30 cellular contexts compared by ENCODE assay signal in genomic region chr6:100103194-100103593, GRCh38.
"Had no signal": no experiment of that assay in that cellular context is flagged by ENCODE, and none has a peak within 500 bp of the region (broad histone marks: within the 10 kb centered on the region; RNA-seq: fewer than 3 reads in every experiment).

No MANE protein-coding gene starts in this region.

- H3K27me3 ChIP-seq: body of pancreas had no signal

- DNase-seq: activated CD4-positive, alpha-beta memory T cell treated with anti-CD3 and anti-CD28 coated beads for 36 hours; activated CD4-positive, alpha-beta T cell treated with anti-CD3 and anti-CD28 coated beads for 36 hours; activated CD4-positive, alpha-beta T cell treated with anti-CD3 and anti-CD28 coated beads, Interleukin-2, amount 10 ng/mL, durations not matched to agents 24 days and 14 days; activated CD4-positive, CD25-positive, alpha-beta regulatory T cell; activated CD4-positive, CD25-positive, alpha-beta regulatory T cell treated with anti-CD3 and anti-CD28 coated beads, Interleukin-2, amount 50 U/mL, for 72 hours; activated CD8-positive, alpha-beta memory T cell treated with anti-CD3 and anti-CD28 coated beads, Interleukin-2, amount 10 ng/mL, durations not matched to agents 7 days and 5 days; activated CD8-positive, alpha-beta memory T cell treated with anti-CD3 and anti-CD28 coated beads, Interleukin-2, amount 50 U/mL, for 4 hours; activated CD8-positive, alpha-beta T cell treated with anti-CD3 and anti-CD28 coated beads, Interleukin-2, amount 10 ng/mL, durations not matched to agents 7 days and 5 days; activated effector memory CD4-positive, alpha-beta T cell treated with anti-CD3 and anti-CD28 coated beads, Interleukin-2, amount 50 U/mL, for 16 hours; activated naive CD4-positive, alpha-beta T cell treated with anti-CD3 and anti-CD28 coated beads for 36 hours; activated naive CD8-positive, alpha-beta T cell treated with anti-CD3 and anti-CD28 coated beads for 36 hours; activated naive CD8-positive, alpha-beta T cell treated with anti-CD3 and anti-CD28 coated beads, Interleukin-2, amount 50 U/mL, for 24 hours; activated T-cell treated with anti-CD3 and anti-CD28 coated beads, Interleukin-2, amount 50 U/mL, for 1 hour; activated T-cell treated with anti-CD3 and anti-CD28 coated beads, Interleukin-2, amount 50 U/mL, for 48 hours; adrenal gland; amygdala; aorta; body of pancreas; caudate nucleus; cortex of kidney; dermis blood vessel endothelial cell; effector CD4-positive, alpha-beta T cell; effector memory CD8-positive, alpha-beta T cell; erythroblast; foreskin keratinocyte; gastrocnemius medialis; glutamatergic neuron; heart left ventricle had no signal

- H3K36me3 ChIP-seq: adrenal gland, esophagus muscularis mucosa, gastrocnemius medialis, heart left ventricle had no signal

- FAIRE-seq: colon had no signal

- ATAC-seq: activated CD4-positive, alpha-beta T cell treated with anti-CD3 and anti-CD28 coated beads for 36 hours; activated CD8-positive, alpha-beta memory T cell treated with anti-CD3 and anti-CD28 coated beads, Interleukin-2, amount 10 ng/mL, durations not matched to agents 7 days and 5 days; activated CD8-positive, alpha-beta T cell treated with anti-CD3 and anti-CD28 coated beads, Interleukin-2, amount 10 ng/mL, durations not matched to agents 7 days and 5 days; activated naive CD8-positive, alpha-beta T cell treated with anti-CD3 and anti-CD28 coated beads, Interleukin-2, amount 50 U/mL, for 24 hours; body of pancreas; effector memory CD8-positive, alpha-beta T cell; foreskin keratinocyte; gastrocnemius medialis; heart left ventricle had no signal

- H3K9me3 ChIP-seq: adrenal gland, body of pancreas, esophagus muscularis mucosa, gastrocnemius medialis, heart left ventricle had no signal

- H3K4me3 ChIP-seq: adrenal gland, body of pancreas, esophagus muscularis mucosa, gastrocnemius medialis, heart left ventricle had no signal

- H3K4me1 ChIP-seq: adrenal gland, body of pancreas, esophagus muscularis mucosa, foreskin keratinocyte, gastrocnemius medialis, heart left ventricle had no signal

- H3K27ac ChIP-seq: adrenal gland, body of pancreas, esophagus muscularis mucosa, foreskin keratinocyte, gastrocnemius medialis, heart left ventricle had no signal
